In genomic region chr2:241559489-241560180, GRCh38 we compare ENCODE assay signal across 8 cellular contexts. TPM values are rescaled to one million over a fixed set of nuclear protein-coding genes. Genes with fewer than 3 reads are reported as not detected.
DNase-seq lines count a peak whose midpoint lies in the region; ATAC-seq and TF ChIP-seq lines count a peak whose summit lies in the region.

No MANE protein-coding gene starts in this region.

- no peaks in the 10 kb centered on the region for H3K36me3 Mint-ChIP-seq in CD8-positive, alpha-beta T cell

- intact Hi-C loops in CD8-positive, alpha-beta T cell (cut with DNase I, micrococcal nuclease) = no loop called here

- peak overlapping the region; percentile 56 for H3K4me3 Mint-ChIP-seq in CD8-positive, alpha-beta T cell

- no peak overlapping the region for H3K27ac ChIP-seq in CD8-positive, alpha-beta T cell (ENCODE audit: low read depth, low read length)
- H3K27ac ChIP-seq in iPS-20b (ENCODE audit: low read length) = no peak overlapping the region

- no peak overlapping the region for H3K27ac Mint-ChIP-seq in CD8-positive, alpha-beta T cell

- peaks cover 9% of the 10 kb centered on the region for H3K27me3 ChIP-seq in CD8-positive, alpha-beta T cell (ENCODE audit: insufficient read depth, low read length)
- peaks cover 10% of the 10 kb centered on the region for H3K27me3 ChIP-seq in iPS-20b (ENCODE audit: insufficient read depth, low read length)

- POLR2A ChIA-PET in CD8-positive, alpha-beta T cell (lab: Charles Lee) = no interaction called here

- H3K27me3 Mint-ChIP-seq in CD8-positive, alpha-beta T cell (ENCODE audit: low read depth) = peaks cover 27% of the 10 kb centered on the region

- peaks cover 5% of the 10 kb centered on the region for H3K4me1 ChIP-seq in CD8-positive, alpha-beta T cell (ENCODE audit: insufficient read depth, low read length)
- H3K4me1 ChIP-seq in iPS-20b (ENCODE audit: insufficient read depth, low read length) = peaks cover 7% of the 10 kb centered on the region; the same call in 1 of the 2 replicates

- CTCF ChIA-PET in CD8-positive, alpha-beta T cell (lab: Charles Lee) = no interaction called here

- peak overlapping the region; percentile 27 for H3K4me3 ChIP-seq in CD8-positive, alpha-beta T cell (ENCODE audit: low read depth, low read length)
- peak overlapping the region; percentile 49 for H3K4me3 ChIP-seq in Jurkat, Clone E6-1 (ENCODE audit: low read length)
- H3K4me3 ChIP-seq in iPS-20b (ENCODE audit: low read length) = peak overlapping the region; percentile 74; the same call in 1 of the 2 replicates

- no peaks in the 10 kb centered on the region for H3K9me3 ChIP-seq in CD8-positive, alpha-beta T cell (ENCODE audit: low read length)
- no peaks in the 10 kb centered on the region for H3K9me3 ChIP-seq in iPS-20b (ENCODE audit: insufficient read depth, low read depth, low read length)

- peaks cover 10% of the 10 kb centered on the region for H3K4me1 Mint-ChIP-seq in CD8-positive, alpha-beta T cell (ENCODE audit: low read depth)

- H3K9ac ChIP-seq in iPS-20b (ENCODE audit: low read depth, low read length) = peak overlapping the region; percentile 65; the same call in 1 of the 2 replicates

- no peak for DNase-seq in CD8-positive, alpha-beta T cell
- DNase-seq in Jurkat, Clone E6-1 (ENCODE audit: low read depth, low spot score) = no peak
- peak; percentile 49 to 64 for DNase-seq in T47D (ENCODE audit: low read depth in 1 of 2, low spot score in 1 of 2)
- peak; percentile 82 for DNase-seq in retina
- DNase-seq in OCI-M2 (lab: John Stamatoyannopoulos, UW; ENCODE audit: unreplicated experiment) = no peak
- no peak for DNase-seq in NCI-H2171 (lab: John Stamatoyannopoulos, UW)

- in situ Hi-C loops in T47D (cut with HindIII; ENCODE audit: low pct_unique_long_range_greater_than_20kb, low sequenced_read_pairs) = no loop called here

- ATAC-seq in CD8-positive, alpha-beta T cell = no peak
- ATAC-seq in GM21423 (IDR thresholded peaks at IDR 0.05; ENCODE audit: unreplicated experiment) = no peak

- TF ChIP-seq CTCF in CD8-positive, alpha-beta T cell (IDR thresholded peaks at IDR 0.05) = no peak

- H3K36me3 ChIP-seq in CD8-positive, alpha-beta T cell (ENCODE audit: insufficient read depth, low read length) = no peaks in the 10 kb centered on the region
- H3K36me3 ChIP-seq in iPS-20b (ENCODE audit: insufficient read depth, low read depth, low read length) = no peaks in the 10 kb centered on the region

- peaks cover 13% of the 10 kb centered on the region for H3K9me3 Mint-ChIP-seq in CD8-positive, alpha-beta T cell

RNA-seq across cellular contexts. Expression of gene BOK, which starts 1.1 kb away (rescaled TPM):
- total RNA-seq in CD8-positive, alpha-beta T cell = not detected
- polyA plus RNA-seq in Jurkat, Clone E6-1 (2012; ENCODE audit: insufficient read depth, insufficient read length) = 2.7 TPM

RNA-seq across cellular contexts. Expression of gene STK25, which starts 51.3 kb away (rescaled TPM):
- total RNA-seq in CD8-positive, alpha-beta T cell = 10 to 100 TPM; 58.7 to 66.4 TPM
- polyA plus RNA-seq in Jurkat, Clone E6-1 (2012; ENCODE audit: insufficient read depth, insufficient read length) = 234 TPM

Comparison
In these comparisons a context has a peak if more than half of its experiments do, and no peak if none do; other contexts are left out.
1. DNase-seq: peak in T47D (2 of 2) and retina (single experiment); none in CD8-positive, alpha-beta T cell (0 of 7), Jurkat, Clone E6-1 (single experiment), OCI-M2 (single experiment) and NCI-H2171 (single experiment).
2. Peak in every context shown above with its lines, with median percentiles within 50 percentile points of each other: H3K4me3 ChIP-seq.